ENCODE assay signal across 1 cellular context in genomic region chr11:7252683-7253213, GRCh38.
TF ChIP-seq lines count a peak whose summit lies in the region.

No MANE protein-coding gene starts in this region.

TF ChIP-seq in A549, 52 proteins besides CTCF, POLR2A, EP300 and RAD21 (continued from another document):
- TF ChIP-seq PHF8 (IDR thresholded peaks at IDR 0.05; ENCODE audit: borderline replicate concordance, low read depth): no peak
- no peak for TF ChIP-seq JUNB (IDR thresholded peaks at IDR 0.05)
- TF ChIP-seq HEYL (CRISPR knock-in tag; IDR thresholded peaks at IDR 0.05): no peak
- no peak for TF ChIP-seq FOSB (CRISPR knock-in tag; IDR thresholded peaks at IDR 0.05)
- no peak for TF ChIP-seq NFE2L2 (conservative IDR thresholded peaks at IDR 0.05; ENCODE audit: low read length)
